1 cellular context compared by ENCODE assay signal in genomic region chr15:73564255-73564654, GRCh38.
TF ChIP-seq lines count a peak whose summit lies in the region.

No MANE protein-coding gene starts in this region.

TF ChIP-seq in K562, 482 proteins besides CTCF, POLR2A, EP300 and RAD21 (continued from another document and continues in another):
- TF ChIP-seq HSF4 (CRISPR knock-in tag; IDR thresholded peaks at IDR 0.05; ENCODE audit: borderline replicate concordance) (no peak), ZNF124 (CRISPR knock-in tag; IDR thresholded peaks at IDR 0.05) (no peak), BDP1 (IDR thresholded peaks at IDR 0.05; ENCODE audit: insufficient read depth, insufficient read length) (no peak), TEAD4 (IDR thresholded peaks at IDR 0.05; ENCODE audit: low read length) (peak; percentile 27; the same call in 1 of the 2 replicates), TEAD4 (CRISPR knock-in tag; IDR thresholded peaks at IDR 0.05; ENCODE audit: borderline replicate concordance) (no peak), ZNF583 (CRISPR knock-in tag; IDR thresholded peaks at IDR 0.05) (no peak), GATA2 (CRISPR knock-in tag; IDR thresholded peaks at IDR 0.05) (no peak), NR2C1 (IDR thresholded peaks at IDR 0.05) (no peak), NR2C1 (tag; IDR thresholded peaks at IDR 0.05) (no peak), FOXK2 (conservative IDR thresholded peaks at IDR 0.05 in 1 of 2, IDR thresholded peaks at IDR 0.05 in 1 of 2; ENCODE audit: low read depth in 2 of 2) (0 out of 4 replicates have a peak, but pooled peaks of 1 of the 2 experiments have one; percentile 29), ZNF586 (CRISPR knock-in tag; conservative IDR thresholded peaks at IDR 0.05) (no peak), CBFA2T2 (conservative IDR thresholded peaks at IDR 0.05) (peak; percentile 68), NFATC3 (IDR thresholded peaks at IDR 0.05) (no peak), MBD1 (CRISPR knock-in tag; IDR thresholded peaks at IDR 0.05) (no peak), NCOA1 (IDR thresholded peaks at IDR 0.05; ENCODE audit: low read depth) (no peak), ZNF316 (IDR thresholded peaks at IDR 0.05) (0 out of 2 replicates have a peak, but pooled peaks have one; percentile 15), WHSC1 (IDR thresholded peaks at IDR 0.05; ENCODE audit: low read length) (no peak), PHF21A (IDR thresholded peaks at IDR 0.05; ENCODE audit: borderline replicate concordance, low read depth) (no peak), ARNT (IDR thresholded peaks at IDR 0.05) (no peak), LARP7 (IDR thresholded peaks at IDR 0.05) (no peak), VEZF1 (CRISPR knock-in tag; IDR thresholded peaks at IDR 0.05) (no peak), JUND (IDR thresholded peaks at IDR 0.05; ENCODE audit: borderline replicate concordance, low read depth, low read length) (peak; percentile 84), JUND (tag; IDR thresholded peaks at IDR 0.05; ENCODE audit: borderline replicate concordance, low read depth, low read length) (peak; percentile 93), NUFIP1 (IDR thresholded peaks at IDR 0.05; ENCODE audit: partially characterized antibody) (no peak), ZNF644 (tag; IDR thresholded peaks at IDR 0.05; ENCODE audit: low read depth) (no peak), KLF6 (CRISPR knock-in tag; IDR thresholded peaks at IDR 0.05; ENCODE audit: borderline replicate concordance) (no peak), ARID1B (IDR thresholded peaks at IDR 0.05) (peak; percentile 67), RERE (CRISPR knock-in tag; IDR thresholded peaks at IDR 0.05; ENCODE audit: borderline replicate concordance) (no peak), ZBTB8A (IDR thresholded peaks at IDR 0.05; ENCODE audit: partially characterized antibody) (no peak), EZH2 (IDR thresholded peaks at IDR 0.05; ENCODE audit: borderline replicate concordance, low read depth, low read length) (no peak), GTF2E2 (tag; IDR thresholded peaks at IDR 0.05) (no peak), CTCFL (IDR thresholded peaks at IDR 0.05; ENCODE audit: borderline replicate concordance, insufficient read depth, low read depth, low read length, poor library complexity, severe bottlenecking) (peak; percentile 11), BCLAF1 (IDR thresholded peaks at IDR 0.05; ENCODE audit: borderline replicate concordance in 1 of 2, control insufficient read depth in 1 of 2, low read depth in 2 of 2, low read length in 1 of 2) (no peak), CTBP1 (IDR thresholded peaks at IDR 0.05; ENCODE audit: borderline replicate concordance) (no peak), CREB1 (IDR thresholded peaks at IDR 0.05) (no peak), CREB1 (CRISPR knock-in tag; IDR thresholded peaks at IDR 0.05) (no peak), BRF1 (IDR thresholded peaks at IDR 0.05; ENCODE audit: borderline replicate concordance, extremely low read depth, insufficient read length) (no peak), C11orf30 (IDR thresholded peaks at IDR 0.05; ENCODE audit: low read depth) (no peak), MTA1 (IDR thresholded peaks at IDR 0.05; ENCODE audit: borderline replicate concordance) (no peak), USF2 (CRISPR knock-in tag; IDR thresholded peaks at IDR 0.05) (no peak), PHB2 (IDR thresholded peaks at IDR 0.05; ENCODE audit: low read depth) (no peak), ZZZ3 (IDR thresholded peaks at IDR 0.05) (no peak), ZNF77 (CRISPR knock-in tag; IDR thresholded peaks at IDR 0.05) (no peak), RBM14 (IDR thresholded peaks at IDR 0.05; ENCODE audit: borderline replicate concordance, insufficient read depth, low read depth, low read length) (no peak)
- TF ChIP-seq, protein P1, sequence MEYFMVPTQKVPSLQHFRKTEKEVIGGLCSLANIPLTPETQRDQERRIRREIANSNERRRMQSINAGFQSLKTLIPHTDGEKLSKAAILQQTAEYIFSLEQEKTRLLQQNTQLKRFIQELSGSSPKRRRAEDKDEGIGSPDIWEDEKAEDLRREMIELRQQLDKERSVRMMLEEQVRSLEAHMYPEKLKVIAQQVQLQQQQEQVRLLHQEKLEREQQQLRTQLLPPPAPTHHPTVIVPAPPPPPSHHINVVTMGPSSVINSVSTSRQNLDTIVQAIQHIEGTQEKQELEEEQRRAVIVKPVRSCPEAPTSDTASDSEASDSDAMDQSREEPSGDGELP (CRISPR knock-in tag; IDR thresholded peaks at IDR 0.05; ENCODE audit: borderline replicate concordance): peak; percentile 25; the same call in 1 of the 2 replicates
- TF ChIP-seq, protein P2, sequence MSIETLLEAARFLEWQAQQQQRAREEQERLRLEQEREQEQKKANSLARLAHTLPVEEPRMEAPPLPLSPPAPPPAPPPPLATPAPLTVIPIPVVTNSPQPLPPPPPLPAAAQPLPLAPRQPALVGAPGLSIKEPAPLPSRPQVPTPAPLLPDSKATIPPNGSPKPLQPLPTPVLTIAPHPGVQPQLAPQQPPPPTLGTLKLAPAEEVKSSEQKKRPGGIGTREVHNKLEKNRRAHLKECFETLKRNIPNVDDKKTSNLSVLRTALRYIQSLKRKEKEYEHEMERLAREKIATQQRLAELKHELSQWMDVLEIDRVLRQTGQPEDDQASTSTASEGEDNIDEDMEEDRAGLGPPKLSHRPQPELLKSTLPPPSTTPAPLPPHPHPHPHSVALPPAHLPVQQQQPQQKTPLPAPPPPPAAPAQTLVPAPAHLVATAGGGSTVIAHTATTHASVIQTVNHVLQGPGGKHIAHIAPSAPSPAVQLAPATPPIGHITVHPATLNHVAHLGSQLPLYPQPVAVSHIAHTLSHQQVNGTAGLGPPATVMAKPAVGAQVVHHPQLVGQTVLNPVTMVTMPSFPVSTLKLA (conservative IDR thresholded peaks at IDR 0.05): peak in 1 of 2 experiments; percentile 69; a peak in 3 of 4 replicates
- TF ChIP-seq, protein P3, sequence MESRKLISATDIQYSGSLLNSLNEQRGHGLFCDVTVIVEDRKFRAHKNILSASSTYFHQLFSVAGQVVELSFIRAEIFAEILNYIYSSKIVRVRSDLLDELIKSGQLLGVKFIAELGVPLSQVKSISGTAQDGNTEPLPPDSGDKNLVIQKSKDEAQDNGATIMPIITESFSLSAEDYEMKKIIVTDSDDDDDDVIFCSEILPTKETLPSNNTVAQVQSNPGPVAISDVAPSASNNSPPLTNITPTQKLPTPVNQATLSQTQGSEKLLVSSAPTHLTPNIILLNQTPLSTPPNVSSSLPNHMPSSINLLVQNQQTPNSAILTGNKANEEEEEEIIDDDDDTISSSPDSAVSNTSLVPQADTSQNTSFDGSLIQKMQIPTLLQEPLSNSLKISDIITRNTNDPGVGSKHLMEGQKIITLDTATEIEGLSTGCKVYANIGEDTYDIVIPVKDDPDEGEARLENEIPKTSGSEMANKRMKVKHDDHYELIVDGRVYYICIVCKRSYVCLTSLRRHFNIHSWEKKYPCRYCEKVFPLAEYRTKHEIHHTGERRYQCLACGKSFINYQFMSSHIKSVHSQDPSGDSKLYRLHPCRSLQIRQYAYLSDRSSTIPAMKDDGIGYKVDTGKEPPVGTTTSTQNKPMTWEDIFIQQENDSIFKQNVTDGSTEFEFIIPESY (CRISPR knock-in tag; IDR thresholded peaks at IDR 0.05): no peak
